ENCODE assay signal across 35 cellular contexts in genomic region chr5:5906778-5907177, GRCh38.
"Had no signal": no experiment of that assay in that cellular context is flagged by ENCODE, and none has a peak within 500 bp of the region (broad histone marks: within the 10 kb centered on the region; RNA-seq: fewer than 3 reads in every experiment).

No MANE protein-coding gene starts in this region.

- H3K27me3 ChIP-seq: MG63 had no signal

- H3K9me3 ChIP-seq: MG63 had no signal

- H3K4me3 ChIP-seq: MG63 had no signal

- H3K36me3 ChIP-seq: MG63 had no signal

- DNase-seq: Karpas-422, Kasumi-1, MG63, MV-4-11, NCI-H1048, NCI-H1092, NCI-H1092 treated with DMSO at 0.1 percent for 48 hours, NCI-H1105, NCI-H1105 treated with DMSO at 0.1 percent for 48 hours, NCI-H1417, NCI-H1417 treated with DMSO at 0.1 percent for 48 hours, NCI-H1436, NCI-H1436 treated with DMSO at 0.1 percent for 48 hours, NCI-H146, NCI-H1694, NCI-H1694 treated with DMSO at 0.1 percent for 48 hours, NCI-H187, NCI-H187 treated with DMSO at 0.1 percent for 48 hours, NCI-H1930, NCI-H2029, NCI-H2029 treated with DMSO at 0.1 percent for 48 hours, NCI-H2081, NCI-H2081 treated with DMSO at 0.1 percent for 48 hours, NCI-H2107, NCI-H2171, NCI-H2171 treated with DMSO at 0.1 percent for 48 hours, NCI-H2227 treated with DMSO at 0.1 percent for 48 hours, NCI-H226, NCI-H345, NCI-H446, NCI-H446 treated with DMSO at 0.1 percent for 48 hours, NCI-H510A, NCI-H510A treated with DMSO at 0.1 percent for 48 hours, NCI-H524, NCI-H524 treated with DMSO at 0.1 percent for 48 hours had no signal
